In the genomic region with DNA sequence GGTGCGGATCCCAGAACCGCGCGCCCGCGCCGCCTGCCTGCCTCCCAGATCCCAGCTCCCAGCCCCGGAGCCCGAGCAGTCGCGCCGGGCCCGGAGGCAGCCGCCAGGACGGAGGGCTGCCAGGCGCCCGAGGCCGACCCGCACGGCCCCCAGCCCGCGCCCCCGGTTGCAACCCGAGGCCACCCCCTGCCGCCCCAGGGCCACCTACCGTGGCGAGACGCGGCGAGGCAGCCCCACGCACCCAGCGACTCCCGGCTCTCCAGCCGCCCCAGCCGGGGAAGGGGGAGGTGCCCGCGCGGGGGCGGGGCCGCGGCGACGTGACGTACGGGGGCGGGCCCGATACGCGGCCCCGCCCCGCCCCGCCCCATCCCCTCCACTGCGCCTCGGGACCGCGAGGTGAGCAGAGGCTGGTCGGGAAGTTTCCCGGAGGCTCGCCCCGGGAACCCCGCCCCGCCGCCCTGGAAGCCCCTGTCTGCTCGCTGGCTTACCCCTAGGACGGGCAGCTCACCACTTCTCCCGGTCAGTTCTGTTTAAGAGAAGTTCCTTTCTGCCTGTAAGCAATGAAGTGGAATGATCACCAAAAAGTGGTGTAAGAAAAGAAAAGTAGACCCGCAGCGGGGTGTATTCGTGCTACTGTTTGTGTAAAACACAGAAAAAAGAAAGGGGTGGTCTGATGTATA, we compare ENCODE assay signal across 8 cellular contexts. TPM values are rescaled to one million over a fixed set of nuclear protein-coding genes. Genes with fewer than 3 reads are reported as not detected.
DNase-seq lines count a peak whose midpoint lies in the region; ATAC-seq, FAIRE-seq and TF ChIP-seq lines count a peak whose summit lies in the region.

TPST2 (minus strand) TSS at position 288 of the 680 bp plus-strand sequence. CDS start 48,502 bp downstream, outside the sequence.

- no peak for TF ChIP-seq RAD21 in HepG2 (CRISPR knock-in tag; IDR thresholded peaks at IDR 0.05)

- CTCF ChIA-PET in activated CD4-positive, alpha-beta T cell treated with anti-CD3 and anti-CD28 coated beads, Interleukin-2, amount 10 ng/mL, durations not matched to agents 7 days and 5 days (lab: Charles Lee): no interaction called here
- CTCF ChIA-PET in HepG2 (lab: Yijun Ruan, JAX; ENCODE audit: low intra/inter-chr PET ratio, low total read pairs): no interaction called here

- peak within 1 kb of the TSS; percentile 73 for H3K9ac ChIP-seq in HepG2 (ENCODE audit: insufficient read depth, low read depth, low read length)

- H3K27me3 ChIP-seq in HepG2 (ENCODE audit: control insufficient read depth in 1 of 2, insufficient read depth in 2 of 2, low read length in 2 of 2): no peaks in the 10 kb centered on the region; a peak in 1 of 5 replicates

- no peaks in the 10 kb centered on the region for H3K36me3 ChIP-seq in HepG2 (replicated peaks in 1 of 2; ENCODE audit: control insufficient read depth in 1 of 2, insufficient read depth in 2 of 2, low read length in 2 of 2)

- H4K20me1 ChIP-seq in HepG2 (ENCODE audit: insufficient read depth, low read length): no peaks in the 10 kb centered on the region

- intact Hi-C loops in dendritic cell treated with granulocyte-macrophage colony-stimulating factor and Interleukin-4, amounts not matched to agents 40 ng/mL and 50 ng/mL, for 4 days (cut with micrococcal nuclease): loop anchor here (1.0 to 2.0 kb wide), 2 partner anchors 17 to 47 kb away; no protein-coding TSS in a partner anchor
- intact Hi-C loops in HepG2 (cut with micrococcal nuclease; ENCODE audit: unreplicated experiment): loop anchor here (5.0 kb wide), 1 partner anchor 78 kb away; the partner anchor contains the start of gene TFIP11

- no TSS peak for BruUV-seq in HepG2 (replicated peaks; lab: Mats Ljungman, UMichigan)

- H3K4me3 Mint-ChIP-seq in activated CD4-positive, alpha-beta T cell treated with anti-CD3 and anti-CD28 coated beads, Interleukin-2, amount 10 ng/mL, durations not matched to agents 7 days and 5 days: peak within 1 kb of the TSS; percentile 84
- H3K4me3 Mint-ChIP-seq in dendritic cell treated with granulocyte-macrophage colony-stimulating factor and Interleukin-4, amounts not matched to agents 40 ng/mL and 50 ng/mL, for 4 days: peak within 1 kb of the TSS; percentile 93

- in situ Hi-C loops in HepG2 (cut with HindIII; ENCODE audit: extremely low pct_ligation_motif_present, low pct_unique_long_range_greater_than_20kb): no loop called here

- peaks cover 10% of the 10 kb centered on the region for H3K79me2 ChIP-seq in HepG2 (ENCODE audit: insufficient read depth, low read length)

- peak within 1 kb of the TSS; percentile 83 to 99 (median 87) for H3K4me3 ChIP-seq in HepG2 (replicated peaks in 1 of 3; ENCODE audit: insufficient read depth in 1 of 3, low read depth in 2 of 3, low read length in 3 of 3)

- peak within 1 kb of the TSS; percentile 97 for H3K4me2 ChIP-seq in HepG2 (ENCODE audit: low read depth, low read length)

- POLR2A ChIA-PET in activated CD4-positive, alpha-beta T cell treated with anti-CD3 and anti-CD28 coated beads, Interleukin-2, amount 10 ng/mL, durations not matched to agents 7 days and 5 days (lab: Charles Lee): no interaction called here
- POLR2A ChIA-PET in HepG2 (lab: Yijun Ruan, JAX): no interaction called here

- peaks cover 77% of the 10 kb centered on the region for H3K4me1 Mint-ChIP-seq in activated CD4-positive, alpha-beta T cell treated with anti-CD3 and anti-CD28 coated beads, Interleukin-2, amount 10 ng/mL, durations not matched to agents 7 days and 5 days
- peaks cover 64% of the 10 kb centered on the region for H3K4me1 Mint-ChIP-seq in dendritic cell treated with granulocyte-macrophage colony-stimulating factor and Interleukin-4, amounts not matched to agents 40 ng/mL and 50 ng/mL, for 4 days (ENCODE audit: low read depth)

- peak within 1 kb of the TSS; percentile 92 for H2AFZ ChIP-seq in HepG2 (ENCODE audit: low read length)

- peaks cover 27% of the 10 kb centered on the region for H3K4me1 ChIP-seq in HepG2 (ENCODE audit: insufficient read depth, low read length)

- peak within 1 kb of the TSS; percentile 82 for H3K27ac Mint-ChIP-seq in activated CD4-positive, alpha-beta T cell treated with anti-CD3 and anti-CD28 coated beads, Interleukin-2, amount 10 ng/mL, durations not matched to agents 7 days and 5 days
- peak within 1 kb of the TSS; percentile 92 for H3K27ac Mint-ChIP-seq in dendritic cell treated with granulocyte-macrophage colony-stimulating factor and Interleukin-4, amounts not matched to agents 40 ng/mL and 50 ng/mL, for 4 days

- no peak for FAIRE-seq in HepG2 (lab: Jason Lieb, UNC)

- ATAC-seq in HG02884 (IDR thresholded peaks at IDR 0.05; ENCODE audit: unreplicated experiment) (peak; percentile 56), HepG2 (peak; percentile 84)

- 1% methylated on average over 8 of the region's 69 CpGs for WGBS in HepG2 (ENCODE audit: low lambda C conversion rate)

- H3K27ac ChIP-seq in HepG2 (ENCODE audit: extremely low read length, insufficient read depth, low read length): peak within 1 kb of the TSS; percentile 67

- peaks cover 8% of the 10 kb centered on the region for H3K36me3 Mint-ChIP-seq in activated CD4-positive, alpha-beta T cell treated with anti-CD3 and anti-CD28 coated beads, Interleukin-2, amount 10 ng/mL, durations not matched to agents 7 days and 5 days (ENCODE audit: low read depth)
- peaks cover 16% of the 10 kb centered on the region for H3K36me3 Mint-ChIP-seq in dendritic cell treated with granulocyte-macrophage colony-stimulating factor and Interleukin-4, amounts not matched to agents 40 ng/mL and 50 ng/mL, for 4 days (ENCODE audit: low read depth)

- TF ChIP-seq EP300 in HepG2 (IDR thresholded peaks at IDR 0.05; ENCODE audit: low read depth in 2 of 2, low read length in 2 of 2): no peak
- TF ChIP-seq EP300 in HepG2 (CRISPR knock-in tag; IDR thresholded peaks at IDR 0.05; ENCODE audit: borderline replicate concordance): no peak

- H3K9me3 Mint-ChIP-seq in activated CD4-positive, alpha-beta T cell treated with anti-CD3 and anti-CD28 coated beads, Interleukin-2, amount 10 ng/mL, durations not matched to agents 7 days and 5 days: no peaks in the 10 kb centered on the region
- no peaks in the 10 kb centered on the region for H3K9me3 Mint-ChIP-seq in dendritic cell treated with granulocyte-macrophage colony-stimulating factor and Interleukin-4, amounts not matched to agents 40 ng/mL and 50 ng/mL, for 4 days

- no peaks in the 10 kb centered on the region for H3K9me3 ChIP-seq in HepG2 (ENCODE audit: low read length)

- peak in 1 of 2 experiments; percentile 77; a peak in 2 of 4 replicates for TF ChIP-seq POLR2A in HepG2 (IDR thresholded peaks at IDR 0.05; ENCODE audit: insufficient read depth in 1 of 2, low read depth in 2 of 2, low read length in 2 of 2)

- TF ChIP-seq CTCF in HepG2 (CRISPR knock-in tag; IDR thresholded peaks at IDR 0.05): no peak

- no peaks in the 10 kb centered on the region for H3K27me3 Mint-ChIP-seq in activated CD4-positive, alpha-beta T cell treated with anti-CD3 and anti-CD28 coated beads, Interleukin-2, amount 10 ng/mL, durations not matched to agents 7 days and 5 days
- no peaks in the 10 kb centered on the region for H3K27me3 Mint-ChIP-seq in dendritic cell treated with granulocyte-macrophage colony-stimulating factor and Interleukin-4, amounts not matched to agents 40 ng/mL and 50 ng/mL, for 4 days

- DNase-seq in NCI-H187 (lab: John Stamatoyannopoulos, UW) (peak; percentile 5 to 34), NCI-H187 treated with DMSO at 0.1 percent for 48 hours (lab: John Stamatoyannopoulos, UW) (no peak), NCI-H2227 treated with DMSO at 0.1 percent for 48 hours (lab: John Stamatoyannopoulos, UW) (peak; percentile 31), HepG2 (ENCODE audit: low spot score) (peak; percentile 38)
- peak; percentile 75 for DNase-seq in activated CD4-positive, alpha-beta T cell treated with anti-CD3 and anti-CD28 coated beads, Interleukin-2, amount 10 ng/mL, durations not matched to agents 7 days and 5 days
- DNase-seq in stimulated activated CD4-positive, alpha-beta T cell treated with anti-CD3 and anti-CD28 coated beads, Interleukin-2, amount 100 ng/mL, for 4 hours (ENCODE audit: low read depth): peak; percentile 68

RNA-seq across cellular contexts. Expression of gene TPST2, which starts in this region (rescaled TPM):
- total RNA-seq in activated CD4-positive, alpha-beta T cell treated with anti-CD3 and anti-CD28 coated beads, Interleukin-2, amount 10 ng/mL, durations not matched to agents 7 days and 5 days: 10 to 100 TPM; 25.9 to 26.3 TPM
- total RNA-seq in HepG2 (2016; rRNA removed; fragmentation: Illumina TruSeq; extraction: Trizol): 9.2 and 15.2 TPM in 2 replicates
- total RNA-seq in HepG2 (2016; cell fraction: cytosol; rRNA removed; fragmentation: Illumina TruSeq; extraction: Trizol; ENCODE audit: low read depth): 10.0 and 10.4 TPM in 2 replicates
- 7.8 and 13.5 TPM in 2 replicates for total RNA-seq in HepG2 (2016; cell fraction: insoluble cytoplasmic fraction; rRNA removed; fragmentation: Illumina TruSeq; extraction: Trizol)
- 17.6 and 23.3 TPM in 2 replicates for total RNA-seq in HepG2 (2016; cell fraction: membrane; rRNA removed; fragmentation: Illumina TruSeq; extraction: Trizol)
- 10.0 and 10.8 TPM in 2 replicates for total RNA-seq in HepG2 (2016; cell fraction: nucleus; rRNA removed; fragmentation: Illumina TruSeq; extraction: Trizol)
- polyA plus RNA-seq in HepG2 (2011; rRNA removed): 23.8 and 29.5 TPM in 2 replicates
- polyA plus RNA-seq in HepG2 (2011; cell fraction: cytosol; rRNA removed): 27.5 and 32.7 TPM in 2 replicates
- 21.6 and 24.3 TPM in 2 replicates for polyA plus RNA-seq in HepG2 (2011; cell fraction: nucleus; rRNA removed)
- 9.2 and 17.3 TPM in 2 replicates for polyA plus RNA-seq in HepG2 (2012)
- polyA plus RNA-seq in HepG2 (2016; cell fraction: cytosol; fragmentation: Illumina TruSeq; extraction: Trizol; ENCODE audit: low read depth): 13.1 and 15.0 TPM in 2 replicates
- 10.0 and 11.2 TPM in 2 replicates for polyA plus RNA-seq in HepG2 (2016; cell fraction: insoluble cytoplasmic fraction; fragmentation: Illumina TruSeq; extraction: Trizol; ENCODE audit: low read depth)
- polyA plus RNA-seq in HepG2 (2016; cell fraction: membrane; fragmentation: Illumina TruSeq; extraction: Trizol; ENCODE audit: low read depth): 19.3 and 21.6 TPM in 2 replicates
- 16.7 and 18.4 TPM in 2 replicates for polyA plus RNA-seq in HepG2 (2016; cell fraction: nucleus; fragmentation: Illumina TruSeq; extraction: Trizol; ENCODE audit: insufficient read depth, low read depth)
- 13.6 and 45.9 TPM in 2 replicates for polyA minus RNA-seq in HepG2 (2011; rRNA and poly(A)+ RNA removed; ENCODE audit: low replicate concordance)
- 10.1 and 10.6 TPM in 2 replicates for polyA minus RNA-seq in HepG2 (2011; cell fraction: cytosol; rRNA and poly(A)+ RNA removed)
- polyA minus RNA-seq in HepG2 (2011; cell fraction: nucleus; rRNA and poly(A)+ RNA removed): 11.7 and 12.1 TPM in 2 replicates
